Comparison of ENCODE assay signal across 16 cellular contexts in genomic region chr18:58937913-58938312, GRCh38.
A peak's percentile ranks its signal among the peaks of the same experiment; 100 is the strongest.
DNase-seq lines count a peak whose midpoint lies in the region; ATAC-seq and TF ChIP-seq lines count a peak whose summit lies in the region.
"Had no signal": no experiment of that assay in that cellular context is flagged by ENCODE, and none has a peak within 500 bp of the region (broad histone marks: within the 10 kb centered on the region; RNA-seq: fewer than 3 reads in every experiment).

No MANE protein-coding gene starts in this region.

- H3K79me2 ChIP-seq in SU-DHL-6 (ENCODE audit: insufficient read depth, low read length), result peaks cover 45% of the 10 kb centered on the region

- H3K27ac Mint-ChIP-seq in activated T-cell treated with anti-CD3 and anti-CD28 coated beads, Interleukin-2, amount 50 U/mL, for 72 hours, result peak overlapping the region; percentile 16

- peaks cover 28% of the 10 kb centered on the region for H3K27me3 Mint-ChIP-seq in activated T-cell treated with anti-CD3 and anti-CD28 coated beads, Interleukin-2, amount 50 U/mL, for 72 hours (ENCODE audit: low read depth)

- peaks cover 5% of the 10 kb centered on the region for H3K4me1 Mint-ChIP-seq in activated T-cell treated with anti-CD3 and anti-CD28 coated beads, Interleukin-2, amount 50 U/mL, for 72 hours (ENCODE audit: low read depth)

- WGBS in thyroid gland, 2 donors, result 86 to 87% methylated on average over 3 of the region's 3 CpGs
- WGBS in right lobe of liver (ENCODE audit: insufficient coverage, low coverage, low lambda C conversion rate, missing lambda C conversion rate), result 77% methylated on average over 3 of the region's 3 CpGs

- H4K20me1 ChIP-seq in SU-DHL-6 (ENCODE audit: low read depth, low read length), result peaks cover 6% of the 10 kb centered on the region; the same call in 1 of the 2 replicates

- H3K9me3 Mint-ChIP-seq in activated T-cell treated with anti-CD3 and anti-CD28 coated beads, Interleukin-2, amount 50 U/mL, for 72 hours, result no peaks in the 10 kb centered on the region
- H3K9me3 Mint-ChIP-seq: stimulated activated naive CD8-positive, alpha-beta T cell treated with anti-CD3 and anti-CD28 coated beads, Interleukin-15, Interleukin-2, amounts not matched to agents 100 ng/mL and 50 ng/mL, for 24 hours had no signal

- H2AFZ ChIP-seq in SU-DHL-6 (ENCODE audit: low read depth, low read length, severe bottlenecking), result no peak overlapping the region

- TF ChIP-seq CTCF in SU-DHL-6 (IDR thresholded peaks at IDR 0.05; ENCODE audit: insufficient read depth, low read length, poor library complexity, severe bottlenecking) (no peak), thyroid gland (IDR thresholded peaks at IDR 0.05) (no peak), right lobe of liver (IDR thresholded peaks at IDR 0.05) (no peak)

- H3K27ac ChIP-seq in SU-DHL-6 (ENCODE audit: low read depth, low read length) (peak overlapping the region; percentile 52), thyroid gland (peak overlapping the region in 2 of 3 donors; percentile 3 to 52), right lobe of liver (no peak overlapping the region)

- no peak overlapping the region for H3K4me3 Mint-ChIP-seq in activated T-cell treated with anti-CD3 and anti-CD28 coated beads, Interleukin-2, amount 50 U/mL, for 72 hours
- H3K4me3 Mint-ChIP-seq: stimulated activated naive CD8-positive, alpha-beta T cell treated with anti-CD3 and anti-CD28 coated beads, Interleukin-15, Interleukin-2, amounts not matched to agents 100 ng/mL and 50 ng/mL, for 24 hours had no signal

- H3K9me3 ChIP-seq in SU-DHL-6 (ENCODE audit: insufficient read depth, low read length) (peaks cover 5% of the 10 kb centered on the region; the same call in 1 of the 2 replicates), thyroid gland (no peaks in the 10 kb centered on the region), right lobe of liver (no peaks in the 10 kb centered on the region)

- ATAC-seq in activated T-cell treated with anti-CD3 and anti-CD28 coated beads, Interleukin-2, amount 50 U/mL, for 72 hours (replicated peaks in 1 of 2), result no peak
- ATAC-seq in right lobe of liver, result no peak
- ATAC-seq: activated CD4-positive, CD25-positive, alpha-beta regulatory T cell treated with anti-CD3 and anti-CD28 coated beads, Interleukin-2, amount 50 U/mL, for 24 hours had no signal

- TF ChIP-seq POLR2A in thyroid gland (IDR thresholded peaks at IDR 0.05) (no peak), right lobe of liver (IDR thresholded peaks at IDR 0.05) (no peak)

- intact Hi-C loops in thyroid gland (cut with DNase I), result no loop called here
- intact Hi-C loops in right lobe of liver (cut with DNase I), result no loop called here

- H3K36me3 Mint-ChIP-seq in activated T-cell treated with anti-CD3 and anti-CD28 coated beads, Interleukin-2, amount 50 U/mL, for 72 hours (ENCODE audit: insufficient read depth in 2 of 2), result no peaks in the 10 kb centered on the region

- H3K9ac ChIP-seq in SU-DHL-6 (ENCODE audit: low read length), result no peak overlapping the region

- no peaks in the 10 kb centered on the region for H3K9me2 ChIP-seq in SU-DHL-6 (replicated peaks; ENCODE audit: insufficient read depth, low read length)

- H3K36me3 ChIP-seq in SU-DHL-6 (ENCODE audit: low read length) (peaks cover 73% of the 10 kb centered on the region), thyroid gland (peaks cover 0 to 12% of the 10 kb centered on the region in 2 donors), right lobe of liver (no peaks in the 10 kb centered on the region)

- H3F3A ChIP-seq in SU-DHL-6 (ENCODE audit: insufficient read depth), result peaks cover 67% of the 10 kb centered on the region

- H3K4me1 ChIP-seq in thyroid gland (peaks cover 15% of the 10 kb centered on the region in 2 donors), right lobe of liver (peaks cover 0 to 3% (median 0%) of the 10 kb centered on the region in 4 donors)

- H3K4me2 ChIP-seq in SU-DHL-6 (ENCODE audit: low read depth, low read length, poor library complexity, severe bottlenecking), result no peak overlapping the region

- no peak for DNase-seq in activated T-cell treated with anti-CD3 and anti-CD28 coated beads, Interleukin-2, amount 50 U/mL, for 72 hours
- no peak for DNase-seq in activated T-cell treated with anti-CD3 and anti-CD28 coated beads, Interleukin-2, amount 50 U/mL, for 1 hour
- peak; percentile 61 for DNase-seq in hepatic stellate cell (ENCODE audit: low spot score)
- DNase-seq in thyroid gland, result no peak
- no peak for DNase-seq in right lobe of liver
- no peak for DNase-seq in glomerular visceral epithelial cell (ENCODE audit: extremely low spot score)
- no peak for DNase-seq in NCI-H1092 (lab: John Stamatoyannopoulos, UW)
- DNase-seq: activated CD8-positive, alpha-beta memory T cell treated with anti-CD3 and anti-CD28 coated beads, Interleukin-2, amount 50 U/mL, for 4 hours; activated naive CD4-positive, alpha-beta T cell treated with anti-CD3 and anti-CD28 coated beads, Interleukin-2, amount 50 U/mL, for 16 hours; central memory CD4-positive, alpha-beta T cell; NCI-H187; NCI-H446 treated with DMSO at 0.1 percent for 48 hours; T-helper 1 cell had no signal

- H3K27me3 ChIP-seq in SU-DHL-6 (ENCODE audit: low read length) (no peaks in the 10 kb centered on the region), thyroid gland (no peaks in the 10 kb centered on the region), right lobe of liver (no peaks in the 10 kb centered on the region)

- H3K4me3 ChIP-seq in SU-DHL-6 (ENCODE audit: insufficient read depth, low read length, poor library complexity, severe bottlenecking) (no peak overlapping the region), thyroid gland (replicated peaks in 1 of 3) (no peak overlapping the region), right lobe of liver (no peak overlapping the region)

Comparison
In these comparisons a context has a peak if more than half of its experiments do, and no peak if none do; other contexts are left out.
1. H3K27ac ChIP-seq: peak in SU-DHL-6 (single experiment) and thyroid gland (2 of 3); none in right lobe of liver (0 of 3).